15 cellular contexts compared by ENCODE assay signal in genomic region chr3:168714609-168715240, GRCh38.
DNase-seq lines count a peak whose midpoint lies in the region; ATAC-seq and TF ChIP-seq lines count a peak whose summit lies in the region.
"Had no signal": no experiment of that assay in that cellular context is flagged by ENCODE, and none has a peak within 500 bp of the region (broad histone marks: within the 10 kb centered on the region; RNA-seq: fewer than 3 reads in every experiment).

No MANE protein-coding gene starts in this region.

- H3K27me3 ChIP-seq in gastroesophageal sphincter (no peaks in the 10 kb centered on the region), esophagus muscularis mucosa (no peaks in the 10 kb centered on the region), stomach (no peaks in the 10 kb centered on the region)

- no peak for TF ChIP-seq EP300 in gastroesophageal sphincter (IDR thresholded peaks at IDR 0.05)
- no peak for TF ChIP-seq EP300 in esophagus muscularis mucosa (IDR thresholded peaks at IDR 0.05)
- TF ChIP-seq EP300 in stomach (IDR thresholded peaks at IDR 0.05), result no peak

- H3K9me3 ChIP-seq in gastroesophageal sphincter, result no peaks in the 10 kb centered on the region
- no peaks in the 10 kb centered on the region for H3K9me3 ChIP-seq in esophagus muscularis mucosa
- no peaks in the 10 kb centered on the region for H3K9me3 ChIP-seq in stomach
- H3K9me3 ChIP-seq: SJSA1 had no signal

- no peak for DNase-seq in NCI-H2107 (lab: John Stamatoyannopoulos, UW)
- DNase-seq in esophagus muscularis mucosa (ENCODE audit: extremely low spot score), result no peak
- no peak for DNase-seq in stomach
- DNase-seq: activated CD4-positive, alpha-beta T cell treated with anti-CD3 and anti-CD28 coated beads, Interleukin-2, amount 10 ng/mL, durations not matched to agents 7 days and 5 days; AML-193; cerebellar nuclear complex; kidney glomerular epithelial cell; NCI-H510A; nephron progenitor cell had no signal

- no peak overlapping the region for H3K4me3 ChIP-seq in gastroesophageal sphincter
- H3K4me3 ChIP-seq in esophagus muscularis mucosa, result no peak overlapping the region
- no peak overlapping the region for H3K4me3 ChIP-seq in stomach
- H3K4me3 ChIP-seq: SJSA1 had no signal

- H3K36me3 ChIP-seq in gastroesophageal sphincter, result no peaks in the 10 kb centered on the region
- no peaks in the 10 kb centered on the region for H3K36me3 ChIP-seq in esophagus muscularis mucosa
- no peaks in the 10 kb centered on the region for H3K36me3 ChIP-seq in stomach
- H3K36me3 ChIP-seq: SJSA1 had no signal

- no peak overlapping the region for H3K27ac ChIP-seq in gastroesophageal sphincter
- no peak overlapping the region for H3K27ac ChIP-seq in esophagus muscularis mucosa (replicated peaks in 1 of 4)
- no peak overlapping the region for H3K27ac ChIP-seq in stomach
- H3K27ac ChIP-seq: SJSA1 had no signal

- peak; percentile 98 for ATAC-seq in GM18511 (IDR thresholded peaks at IDR 0.05; ENCODE audit: unreplicated experiment)
- ATAC-seq in GM21360 (IDR thresholded peaks at IDR 0.05; ENCODE audit: unreplicated experiment), result peak; percentile 98
- ATAC-seq in HG02938 (IDR thresholded peaks at IDR 0.05; ENCODE audit: unreplicated experiment), result peak; percentile 95
- ATAC-seq in HG03558 (IDR thresholded peaks at IDR 0.05; ENCODE audit: extremely low read depth, unreplicated experiment), result peak; percentile 96
- ATAC-seq in gastroesophageal sphincter, result no peak

- TF ChIP-seq CTCF in gastroesophageal sphincter (IDR thresholded peaks at IDR 0.05), result no peak
- TF ChIP-seq CTCF in esophagus muscularis mucosa (IDR thresholded peaks at IDR 0.05), result no peak
- no peak for TF ChIP-seq CTCF in stomach (IDR thresholded peaks at IDR 0.05)

- H3K4me1 ChIP-seq in gastroesophageal sphincter, result no peaks in the 10 kb centered on the region
- H3K4me1 ChIP-seq in esophagus muscularis mucosa, result no peaks in the 10 kb centered on the region
- H3K4me1 ChIP-seq in stomach, result no peaks in the 10 kb centered on the region
- H3K4me1 ChIP-seq: SJSA1 had no signal

- intact Hi-C loops in esophagus muscularis mucosa (cut with DNase I), result no loop called here
- intact Hi-C loops in stomach (cut with DNase I; ENCODE audit: low total_unique reads), result no loop called here

- no peak for TF ChIP-seq POLR2A in gastroesophageal sphincter (IDR thresholded peaks at IDR 0.05)
- TF ChIP-seq POLR2A in esophagus muscularis mucosa (IDR thresholded peaks at IDR 0.05; ENCODE audit: low read depth), result no peak
- TF ChIP-seq POLR2A in stomach (IDR thresholded peaks at IDR 0.05), result no peak

- WGBS in gastroesophageal sphincter (ENCODE audit: low coverage in 1 of 2), 2 donors, result 44 to 69% methylated on average over 1 of the region's 1 CpG
- 71% methylated on average over 1 of the region's 1 CpG for WGBS in esophagus muscularis mucosa
- 46 to 76% (median 60%) methylated on average over 1 of the region's 1 CpG for WGBS in stomach, 5 donors
